ENCODE assay signal across 18 cellular contexts in the genomic region with DNA sequence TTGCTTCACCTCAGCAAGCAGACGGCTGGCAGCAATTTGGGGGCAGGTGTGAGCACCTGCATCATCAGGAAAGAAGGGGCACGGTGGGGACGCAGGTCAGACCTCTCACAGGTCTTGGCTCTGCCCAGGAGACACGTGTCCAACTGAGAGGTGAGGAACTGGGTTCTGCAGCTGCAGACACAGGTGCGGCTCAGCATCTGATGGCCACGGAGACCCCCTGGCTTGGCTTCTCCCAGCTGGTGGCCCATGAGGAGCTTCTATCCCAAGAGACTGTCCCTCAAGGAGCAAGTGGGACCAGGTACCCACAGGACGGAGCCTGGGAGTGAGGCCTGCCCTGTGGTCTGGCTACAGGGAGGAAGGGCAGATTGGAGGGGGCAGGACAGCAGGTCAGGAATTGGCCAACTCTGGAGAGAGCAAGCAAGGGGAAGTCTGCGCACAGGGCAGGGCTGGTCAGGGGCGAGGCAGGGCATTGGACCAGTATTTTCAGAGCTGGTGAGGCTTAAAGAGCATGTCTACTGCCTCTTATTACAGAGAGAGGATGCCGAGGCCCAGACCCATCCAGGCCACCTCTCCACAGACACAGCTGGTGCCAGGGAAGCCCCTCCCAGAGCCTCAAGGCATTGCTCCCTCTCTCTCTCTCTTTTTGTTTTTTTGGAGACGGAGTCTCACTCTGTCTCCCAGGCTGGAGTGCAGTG.
"Had no signal": no experiment of that assay in that cellular context is flagged by ENCODE, and none has a peak within 500 bp of the region (broad histone marks: within the 10 kb centered on the region; RNA-seq: fewer than 3 reads in every experiment).

No MANE protein-coding gene starts in this region.

- H3K9ac ChIP-seq: parathyroid adenoma had no signal

- H3K9me3 ChIP-seq: breast epithelium, lower lobe of right lung, sigmoid colon, spleen had no signal

- H3K4me3 ChIP-seq: breast epithelium, lower lobe of right lung, sigmoid colon, spleen had no signal

- H3K27ac Mint-ChIP-seq: activated CD4-positive, alpha-beta T cell treated with anti-CD3 and anti-CD28 coated beads, Interleukin-2, amount 10 ng/mL, durations not matched to agents 7 days and 5 days; immature natural killer cell; mesothelial cell of epicardium; stimulated activated naive CD8-positive, alpha-beta T cell treated with anti-CD3 and anti-CD28 coated beads, Interleukin-15, amount 100 ng/mL, for 72 hours; T-helper 2 cell treated with Interferon-gamma antibody and Interleukin-4, amounts not matched to agents 5 μg/mL and 100 μg/mL, for 36 hours had no signal

- H3K27ac ChIP-seq: breast epithelium, foreskin keratinocyte, lower lobe of right lung, parathyroid adenoma, sigmoid colon, spleen had no signal

- H3K4me3 Mint-ChIP-seq: activated CD4-positive, alpha-beta T cell treated with anti-CD3 and anti-CD28 coated beads, Interleukin-2, amount 10 ng/mL, durations not matched to agents 7 days and 5 days; effector memory CD8-positive, alpha-beta T cell; immature natural killer cell; mesothelial cell of epicardium; stimulated activated naive CD8-positive, alpha-beta T cell treated with anti-CD3 and anti-CD28 coated beads, Interleukin-15, amount 100 ng/mL, for 72 hours; T-helper 2 cell treated with Interferon-gamma antibody and Interleukin-4, amounts not matched to agents 5 μg/mL and 100 μg/mL, for 36 hours had no signal

- DNase-seq: activated CD4-positive, alpha-beta T cell treated with anti-CD3 and anti-CD28 coated beads, Interleukin-2, amount 10 ng/mL, durations not matched to agents 7 days and 5 days; activated CD8-positive, alpha-beta memory T cell treated with anti-CD3 and anti-CD28 coated beads, Interleukin-2, amount 50 U/mL, for 48 hours; activated naive CD4-positive, alpha-beta T cell treated with Interleukin-2 at 50 U/mL for 16 hours; aorta; dermis blood vessel endothelial cell; effector memory CD8-positive, alpha-beta T cell; foreskin keratinocyte; head of caudate nucleus; immature natural killer cell; left cardiac atrium; lower lobe of right lung; sigmoid colon; spleen; stimulated activated naive CD8-positive, alpha-beta T cell treated with anti-CD3 and anti-CD28 coated beads, Interleukin-15, amount 100 ng/mL, for 72 hours had no signal

- H3K27me3 Mint-ChIP-seq: effector memory CD8-positive, alpha-beta T cell; stimulated activated naive CD8-positive, alpha-beta T cell treated with anti-CD3 and anti-CD28 coated beads, Interleukin-15, amount 100 ng/mL, for 72 hours had no signal

- H3K27me3 ChIP-seq: breast epithelium had no signal

- H3K4me1 ChIP-seq: foreskin keratinocyte had no signal

- H3K9me3 Mint-ChIP-seq: activated CD4-positive, alpha-beta T cell treated with anti-CD3 and anti-CD28 coated beads, Interleukin-2, amount 10 ng/mL, durations not matched to agents 7 days and 5 days; effector memory CD8-positive, alpha-beta T cell; immature natural killer cell; mesothelial cell of epicardium; stimulated activated naive CD8-positive, alpha-beta T cell treated with anti-CD3 and anti-CD28 coated beads, Interleukin-15, amount 100 ng/mL, for 72 hours; T-helper 2 cell treated with Interferon-gamma antibody and Interleukin-4, amounts not matched to agents 5 μg/mL and 100 μg/mL, for 36 hours had no signal

- H3K36me3 ChIP-seq: breast epithelium, lower lobe of right lung, sigmoid colon had no signal

- H3K36me3 Mint-ChIP-seq: immature natural killer cell, mesothelial cell of epicardium had no signal
